In the genomic region with DNA sequence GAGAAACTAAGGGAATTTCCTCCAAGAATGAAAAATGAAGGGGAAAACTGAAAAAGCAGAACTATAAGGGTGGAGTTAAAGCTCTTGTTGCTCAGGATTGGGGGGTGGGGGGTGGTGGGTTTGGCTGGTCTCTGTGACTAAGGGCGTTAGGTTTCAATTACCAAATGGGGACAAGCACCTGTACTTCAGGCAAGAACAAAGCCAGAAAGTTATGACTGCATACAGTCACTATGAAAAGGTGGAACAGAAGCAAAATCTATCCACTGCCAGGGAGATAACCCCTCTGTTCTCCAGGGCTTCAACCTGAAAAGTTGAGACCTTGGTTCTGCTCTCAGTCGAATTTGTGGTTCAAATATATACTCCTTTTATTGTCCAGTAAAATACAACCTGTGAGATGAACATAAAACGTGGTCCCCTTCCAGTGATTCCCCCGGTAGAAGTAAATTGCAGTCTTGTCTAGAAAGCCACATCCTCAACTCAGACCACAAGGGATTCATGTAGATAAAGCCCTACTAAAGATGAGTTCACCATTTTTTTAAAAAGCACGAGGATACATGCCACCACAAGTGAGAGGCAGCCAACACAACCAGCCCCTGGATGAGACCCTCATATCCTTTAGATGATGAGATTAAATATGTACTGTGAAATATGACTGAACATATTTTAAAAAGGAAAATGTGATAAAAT, we compare ENCODE assay signal across 19 cellular contexts.
DNase-seq lines count a peak whose midpoint lies in the region; ATAC-seq, FAIRE-seq and TF ChIP-seq lines count a peak whose summit lies in the region.
"Had no signal": no experiment of that assay in that cellular context is flagged by ENCODE, and none has a peak within 500 bp of the region (broad histone marks: within the 10 kb centered on the region; RNA-seq: fewer than 3 reads in every experiment).

No MANE protein-coding gene starts in this region.

- peak overlapping the region; percentile 34; the same call in 1 of the 2 replicates for H3K4me2 ChIP-seq in MM.1S (ENCODE audit: low read depth, low read length)
- H3K4me2 ChIP-seq: PC-9 had no signal

- peak overlapping the region; percentile 69 for H3K27ac Mint-ChIP-seq in activated naive CD8-positive, alpha-beta T cell treated with anti-CD3 and anti-CD28 coated beads, Interleukin-2, amount 50 U/mL, for 24 hours

- H3K4me3 Mint-ChIP-seq in activated naive CD8-positive, alpha-beta T cell treated with anti-CD3 and anti-CD28 coated beads, Interleukin-2, amount 50 U/mL, for 24 hours: peak overlapping the region; percentile 11

- H3K36me3 ChIP-seq in MM.1S (replicated peaks; ENCODE audit: insufficient read depth, low read length): no peaks in the 10 kb centered on the region
- H3K36me3 ChIP-seq in colonic mucosa: no peaks in the 10 kb centered on the region
- H3K36me3 ChIP-seq: neutrophil, uterus had no signal

- H3K27ac ChIP-seq in MM.1S (ENCODE audit: low read length): peak overlapping the region; percentile 53; the same call in 1 of the 2 replicates
- no peak overlapping the region for H3K27ac ChIP-seq in colonic mucosa
- H3K27ac ChIP-seq: neutrophil, PC-9, uterus had no signal

- H3K27me3 ChIP-seq in MM.1S (replicated peaks; ENCODE audit: insufficient read depth, low read length): no peaks in the 10 kb centered on the region
- peaks cover 2% of the 10 kb centered on the region for H3K27me3 ChIP-seq in colonic mucosa

- H3F3A ChIP-seq in MM.1S (ENCODE audit: insufficient read depth, low read length): 0 out of 2 replicates have a peak, but pooled peaks cover 3% of the 10 kb centered on the region

- no peak overlapping the region for H3K4me3 ChIP-seq in MM.1S (ENCODE audit: low read length)
- no peak overlapping the region for H3K4me3 ChIP-seq in colonic mucosa
- H3K4me3 ChIP-seq: PC-9, uterus had no signal

- no peaks in the 10 kb centered on the region for H3K79me2 ChIP-seq in MM.1S (ENCODE audit: low read length)

- no peak for TF ChIP-seq CTCF in MM.1S (IDR thresholded peaks at IDR 0.05; ENCODE audit: low read length)
- no peak for TF ChIP-seq CTCF in colonic mucosa (IDR thresholded peaks at IDR 0.05)

- H3K9ac ChIP-seq in MM.1S (ENCODE audit: low read length): no peak overlapping the region
- no peak overlapping the region for H3K9ac ChIP-seq in colonic mucosa (ENCODE audit: low read depth in 2 of 2, low read length in 2 of 2)

- ATAC-seq in GM19351 (IDR thresholded peaks at IDR 0.05; ENCODE audit: unreplicated experiment): peak; percentile 53
- ATAC-seq in activated naive CD8-positive, alpha-beta T cell treated with anti-CD3 and anti-CD28 coated beads, Interleukin-2, amount 50 U/mL, for 24 hours: peak; percentile 86
- ATAC-seq: sciatic nerve had no signal

- no peaks in the 10 kb centered on the region for H4K20me1 ChIP-seq in MM.1S (ENCODE audit: insufficient read depth, low read length)

- H3K9me3 ChIP-seq in MM.1S (replicated peaks; ENCODE audit: insufficient read depth, low read length) (no peaks in the 10 kb centered on the region), colonic mucosa (no peaks in the 10 kb centered on the region)
- H3K9me3 ChIP-seq: neutrophil, uterus had no signal

- peak; percentile 61 for FAIRE-seq in GM12891 (lab: Jason Lieb, UNC)
- FAIRE-seq: endothelial cell of umbilical vein had no signal

- no peaks in the 10 kb centered on the region for H3K9me3 Mint-ChIP-seq in activated naive CD8-positive, alpha-beta T cell treated with anti-CD3 and anti-CD28 coated beads, Interleukin-2, amount 50 U/mL, for 24 hours

- H3K4me1 Mint-ChIP-seq in activated naive CD8-positive, alpha-beta T cell treated with anti-CD3 and anti-CD28 coated beads, Interleukin-2, amount 50 U/mL, for 24 hours: peaks cover 19% of the 10 kb centered on the region

- intact Hi-C loops in colonic mucosa (cut with DNase I): no loop called here

- H2AFZ ChIP-seq in MM.1S (ENCODE audit: low read length): no peak overlapping the region
- H2AFZ ChIP-seq: PC-9 had no signal

- H3K27me3 Mint-ChIP-seq in activated naive CD8-positive, alpha-beta T cell treated with anti-CD3 and anti-CD28 coated beads, Interleukin-2, amount 50 U/mL, for 24 hours: peaks cover 17% of the 10 kb centered on the region

- no peak for DNase-seq in GM12891 (ENCODE audit: insufficient read length, low spot score)
- DNase-seq in MM.1S: peak; percentile 36
- no peak for DNase-seq in activated naive CD8-positive, alpha-beta T cell treated with anti-CD3 and anti-CD28 coated beads, Interleukin-2, amount 50 U/mL, for 24 hours
- DNase-seq in colonic mucosa: no peak
- no peak for DNase-seq in H4 (ENCODE audit: low spot score)
- no peak for DNase-seq in effector CD8-positive, alpha-beta T cell (lab: John Stamatoyannopoulos, UW)
- DNase-seq: C1 segment of cervical spinal cord; caudate nucleus; HCEC 1CT; mesendoderm; NCI-H1092 treated with DMSO at 0.1 percent for 48 hours; NCI-H2227 treated with DMSO at 0.1 percent for 48 hours; PC-9; stimulated activated CD4-positive, alpha-beta T cell treated with anti-CD3 and anti-CD28 coated beads, Interleukin-4, amount 100 ng/mL, for 4 hours; uterus had no signal

- TF ChIP-seq POLR2A in GM12891 (IDR thresholded peaks at IDR 0.05; ENCODE audit: low read depth, low read length): no peak

- no peaks in the 10 kb centered on the region for H3K9me2 ChIP-seq in MM.1S (replicated peaks; ENCODE audit: insufficient read depth, low read length)

- H3K36me3 Mint-ChIP-seq in activated naive CD8-positive, alpha-beta T cell treated with anti-CD3 and anti-CD28 coated beads, Interleukin-2, amount 50 U/mL, for 24 hours (ENCODE audit: low read depth): no peaks in the 10 kb centered on the region

- H3K4me1 ChIP-seq in MM.1S (ENCODE audit: low read length): peaks cover 23% of the 10 kb centered on the region
- H3K4me1 ChIP-seq in colonic mucosa: no peaks in the 10 kb centered on the region
- H3K4me1 ChIP-seq: uterus had no signal

TF ChIP-seq in GM12891, 5 proteins besides CTCF, POLR2A, EP300 and RAD21:
- no peak for TF ChIP-seq PAX5 (IDR thresholded peaks at IDR 0.05; ENCODE audit: insufficient read depth, low read length, severe bottlenecking)
